ENCODE assay signal across 14 cellular contexts in the genomic region with DNA sequence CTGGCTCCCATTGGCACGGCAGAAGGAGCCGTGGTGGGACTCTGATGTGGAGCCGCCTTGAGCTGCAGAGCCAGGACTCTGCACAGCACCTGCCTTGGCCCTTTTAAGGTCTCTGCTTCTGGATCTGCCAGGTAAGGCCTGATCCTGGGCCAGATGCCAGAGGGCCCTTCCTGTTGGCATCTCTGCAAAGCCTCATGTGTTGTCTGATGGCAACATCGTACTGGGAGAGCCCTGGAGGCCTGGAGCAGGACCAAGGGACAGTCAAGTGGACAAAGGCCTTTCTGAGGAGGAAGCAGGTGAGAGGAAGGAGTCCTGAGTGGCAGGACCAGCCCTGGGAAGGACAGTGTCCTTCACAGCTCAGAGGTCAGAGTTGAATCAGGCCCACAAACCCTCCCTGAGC. TPM values are rescaled to one million over a fixed set of nuclear protein-coding genes. Genes with fewer than 3 reads are reported as not detected.
DNase-seq lines count a peak whose midpoint lies in the region; ATAC-seq and TF ChIP-seq lines count a peak whose summit lies in the region.
"Had no signal": no experiment of that assay in that cellular context is flagged by ENCODE, and none has a peak within 500 bp of the region (broad histone marks: within the 10 kb centered on the region; RNA-seq: fewer than 3 reads in every experiment).

No MANE protein-coding gene starts in this region.

- peak overlapping the region; percentile 47 for H2AK5ac ChIP-seq in neuronal stem cell (ENCODE audit: low read depth, low read length)

- no peak overlapping the region for H2BK120ac ChIP-seq in neuronal stem cell (ENCODE audit: low read depth, low read length)

- peaks cover 90% of the 10 kb centered on the region for H3K4me1 Mint-ChIP-seq in activated T-cell treated with anti-CD3 and anti-CD28 coated beads, Interleukin-2, amount 50 U/mL, for 24 hours (ENCODE audit: low read depth)
- H3K4me1 Mint-ChIP-seq in activated naive CD8-positive, alpha-beta T cell treated with anti-CD3 and anti-CD28 coated beads, Interleukin-2, amount 50 U/mL, for 24 hours, result peaks cover 89% of the 10 kb centered on the region

- in situ Hi-C loops in brain microvascular endothelial cell (cut with HindIII; ENCODE audit: low pct_ligation_motif_present, low sequenced_read_pairs), result no loop called here

- peak overlapping the region; percentile 62 for H3K27ac Mint-ChIP-seq in activated T-cell treated with anti-CD3 and anti-CD28 coated beads, Interleukin-2, amount 50 U/mL, for 24 hours
- peak overlapping the region; percentile 46 for H3K27ac Mint-ChIP-seq in activated naive CD8-positive, alpha-beta T cell treated with anti-CD3 and anti-CD28 coated beads, Interleukin-2, amount 50 U/mL, for 24 hours
- H3K27ac Mint-ChIP-seq: memory B cell had no signal

- no peak for ATAC-seq in activated naive CD8-positive, alpha-beta T cell treated with anti-CD3 and anti-CD28 coated beads, Interleukin-2, amount 50 U/mL, for 24 hours
- ATAC-seq: SK-N-SH treated with all-trans-retinoic acid at 6 μM for 48 hours had no signal

- no peak overlapping the region for H3K9ac ChIP-seq in neuronal stem cell (ENCODE audit: low read depth, low read length, poor library complexity)

- H3K36me3 Mint-ChIP-seq in activated T-cell treated with anti-CD3 and anti-CD28 coated beads, Interleukin-2, amount 50 U/mL, for 24 hours (ENCODE audit: low read depth), result no peaks in the 10 kb centered on the region
- H3K36me3 Mint-ChIP-seq in activated naive CD8-positive, alpha-beta T cell treated with anti-CD3 and anti-CD28 coated beads, Interleukin-2, amount 50 U/mL, for 24 hours (ENCODE audit: low read depth), result no peaks in the 10 kb centered on the region
- H3K36me3 Mint-ChIP-seq: memory B cell had no signal

- no peak overlapping the region for H3K23ac ChIP-seq in neuronal stem cell (ENCODE audit: low read depth, low read length, poor library complexity)

- no peak overlapping the region for H3K27ac ChIP-seq in neuronal stem cell (replicated peaks; ENCODE audit: low read length)
- H3K27ac ChIP-seq in brain microvascular endothelial cell, result no peak overlapping the region

- no peak overlapping the region for H3K4me3 Mint-ChIP-seq in activated T-cell treated with anti-CD3 and anti-CD28 coated beads, Interleukin-2, amount 50 U/mL, for 24 hours
- H3K4me3 Mint-ChIP-seq in activated naive CD8-positive, alpha-beta T cell treated with anti-CD3 and anti-CD28 coated beads, Interleukin-2, amount 50 U/mL, for 24 hours, result no peak overlapping the region
- H3K4me3 Mint-ChIP-seq: memory B cell had no signal

- H3K4me2 ChIP-seq in neuronal stem cell (ENCODE audit: insufficient read depth, low read length, poor library complexity, severe bottlenecking), result no peak overlapping the region

- no peak overlapping the region for H4K8ac ChIP-seq in neuronal stem cell (ENCODE audit: low read depth, low read length)

- H3K4ac ChIP-seq in neuronal stem cell (ENCODE audit: low read length), result no peak overlapping the region

- peak overlapping the region; percentile 8 for H2BK15ac ChIP-seq in neuronal stem cell (ENCODE audit: low read length)

- no peaks in the 10 kb centered on the region for H3K27me3 Mint-ChIP-seq in activated T-cell treated with anti-CD3 and anti-CD28 coated beads, Interleukin-2, amount 50 U/mL, for 24 hours
- H3K27me3 Mint-ChIP-seq in activated naive CD8-positive, alpha-beta T cell treated with anti-CD3 and anti-CD28 coated beads, Interleukin-2, amount 50 U/mL, for 24 hours, result no peaks in the 10 kb centered on the region
- H3K27me3 Mint-ChIP-seq: memory B cell had no signal

- H3K4me1 ChIP-seq in neuronal stem cell (ENCODE audit: control insufficient read depth in 2 of 2, insufficient read depth in 1 of 2, low read depth in 1 of 2, low read length in 2 of 2), result peaks cover 2 to 5% of the 10 kb centered on the region in 2 donors

- no peak overlapping the region for H3K18ac ChIP-seq in neuronal stem cell (ENCODE audit: low read length)

- H3K4me3 ChIP-seq in neuronal stem cell (ENCODE audit: low read length in 2 of 2) (no peak overlapping the region), brain microvascular endothelial cell (ENCODE audit: low read depth, low read length) (no peak overlapping the region)

- no peak for DNase-seq in activated T-cell treated with anti-CD3 and anti-CD28 coated beads, Interleukin-2, amount 50 U/mL, for 24 hours
- no peak for DNase-seq in activated T-cell treated with anti-CD3 and anti-CD28 coated beads, Interleukin-2, amount 50 U/mL, for 48 hours
- DNase-seq in NCI-H2196 treated with DMSO at 0.1 percent for 48 hours (lab: John Stamatoyannopoulos, UW; ENCODE audit: unreplicated experiment) (peak; percentile 72), neuronal stem cell (ENCODE audit: low spot score) (no peak), brain microvascular endothelial cell (no peak), GM10266 (ENCODE audit: extremely low spot score) (no peak), NCI-H526 (lab: John Stamatoyannopoulos, UW) (no peak)
- DNase-seq in activated naive CD8-positive, alpha-beta T cell treated with anti-CD3 and anti-CD28 coated beads, Interleukin-2, amount 50 U/mL, for 24 hours, result no peak
- DNase-seq: activated T-cell treated with anti-CD3 and anti-CD28 coated beads, Interleukin-2, amount 50 U/mL, for 1 hour; effector memory CD4-positive, alpha-beta T cell; MM.1S; NCI-H226 had no signal

- TF ChIP-seq CTCF in brain microvascular endothelial cell (IDR thresholded peaks at IDR 0.05; ENCODE audit: low read depth, low read length, missing control alignments) (no peak), GM10266 (IDR thresholded peaks at IDR 0.05; ENCODE audit: control insufficient read depth, insufficient read depth, low read depth, missing control alignments) (no peak)

- no peak overlapping the region for H2AFZ ChIP-seq in neuronal stem cell (ENCODE audit: low read length)

- H2BK12ac ChIP-seq in neuronal stem cell (ENCODE audit: low read length), result no peak overlapping the region

- H2BK5ac ChIP-seq in neuronal stem cell (ENCODE audit: low read length), result no peak overlapping the region

- H3K9me3 Mint-ChIP-seq in activated T-cell treated with anti-CD3 and anti-CD28 coated beads, Interleukin-2, amount 50 U/mL, for 24 hours, result no peaks in the 10 kb centered on the region
- H3K9me3 Mint-ChIP-seq in activated naive CD8-positive, alpha-beta T cell treated with anti-CD3 and anti-CD28 coated beads, Interleukin-2, amount 50 U/mL, for 24 hours, result no peaks in the 10 kb centered on the region
- H3K9me3 Mint-ChIP-seq: memory B cell had no signal

- H3K27me3 ChIP-seq in neuronal stem cell (ENCODE audit: control insufficient read depth in 3 of 3, insufficient read depth in 3 of 3, low read depth in 1 of 3, low read length in 3 of 3) (peaks cover 0 to 12% (median 0%) of the 10 kb centered on the region in 3 experiments), brain microvascular endothelial cell (replicated peaks) (no peaks in the 10 kb centered on the region)

- no CpG with 5 or more reads among the region's 4 CpGs for WGBS in neuronal stem cell (ENCODE audit: extremely low coverage in 2 of 2, insufficient read length in 2 of 2, insufficient replicate concordance in 1 of 2), 2 donors

- H3K14ac ChIP-seq in neuronal stem cell (ENCODE audit: low read length), result no peak overlapping the region

- H3K9me3 ChIP-seq in neuronal stem cell (replicated peaks in 1 of 2; ENCODE audit: control insufficient read depth in 2 of 2, insufficient read depth in 1 of 2, low read depth in 1 of 2, low read length in 2 of 2), result no peaks in the 10 kb centered on the region

- no peak overlapping the region for H4K91ac ChIP-seq in neuronal stem cell (ENCODE audit: low read depth, low read length, poor library complexity)

- H3K79me1 ChIP-seq in neuronal stem cell (ENCODE audit: low read depth, low read length), result no peaks in the 10 kb centered on the region

- H3K36me3 ChIP-seq in neuronal stem cell (replicated peaks in 1 of 2; ENCODE audit: control insufficient read depth in 2 of 2, insufficient read depth in 2 of 2, low read length in 2 of 2) (no peaks in the 10 kb centered on the region), brain microvascular endothelial cell (replicated peaks) (no peaks in the 10 kb centered on the region)

RNA-seq across cellular contexts. Expression of a gene that starts 26.1 kb away (rescaled TPM):
- 3.4 TPM for polyA plus RNA-seq in neuronal stem cell (2013, experiment 1 of 2)
- 3.6 TPM for polyA plus RNA-seq in neuronal stem cell (2013, experiment 2 of 2)

RNA-seq across cellular contexts. Expression of a gene that starts 39.2 kb away (rescaled TPM):
- not detected for polyA plus RNA-seq in neuronal stem cell (2013, experiment 1 of 2)
- polyA plus RNA-seq in neuronal stem cell (2013, experiment 2 of 2), result not detected

RNA-seq across cellular contexts. Expression of a gene that starts 43.5 kb away (rescaled TPM):
- polyA plus RNA-seq in neuronal stem cell (2013, experiment 1 of 2), result not detected
- polyA plus RNA-seq in neuronal stem cell (2013, experiment 2 of 2), result not detected

RNA-seq across cellular contexts. Expression of a gene that starts 46.4 kb away (rescaled TPM):
- not detected for polyA plus RNA-seq in neuronal stem cell (2013, experiment 1 of 2)
- not detected for polyA plus RNA-seq in neuronal stem cell (2013, experiment 2 of 2)

RNA-seq across cellular contexts. Expression of a gene that starts 51.2 kb away (rescaled TPM):
- not detected for polyA plus RNA-seq in neuronal stem cell (2013, experiment 1 of 2)
- not detected for polyA plus RNA-seq in neuronal stem cell (2013, experiment 2 of 2)
